Comparison of ENCODE assay signal across 19 cellular contexts in the genomic region with DNA sequence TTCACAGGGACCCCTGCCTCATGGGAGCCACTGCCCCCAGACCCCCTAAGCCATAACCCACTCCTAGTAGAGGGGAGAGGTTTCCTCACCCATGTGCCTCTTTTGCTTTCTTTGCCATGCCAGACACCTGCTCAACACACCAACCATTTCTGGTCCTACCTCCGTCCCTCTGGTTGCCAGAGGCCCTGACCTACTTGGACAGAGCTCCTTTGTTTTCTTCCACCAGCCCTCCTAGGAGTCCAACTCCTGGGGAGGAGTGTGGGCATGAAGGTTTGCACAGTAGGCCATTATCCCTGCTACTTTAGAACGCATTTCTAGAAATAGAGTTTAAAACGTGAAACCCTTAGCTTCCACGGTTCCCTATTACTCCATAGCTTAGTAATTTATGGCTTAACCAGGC.
DNase-seq lines count a peak whose midpoint lies in the region; ATAC-seq and TF ChIP-seq lines count a peak whose summit lies in the region.
"Had no signal": no experiment of that assay in that cellular context is flagged by ENCODE, and none has a peak within 500 bp of the region (broad histone marks: within the 10 kb centered on the region; RNA-seq: fewer than 3 reads in every experiment).

No MANE protein-coding gene starts in this region.

- in situ Hi-C loops in G401 (cut with HindIII; ENCODE audit: low sequenced_read_pairs): no loop called here

- ATAC-seq in left lung: no peak
- ATAC-seq: CD8-positive, alpha-beta T cell; HCT116 had no signal

- H3K27ac ChIP-seq in left lung: no peak overlapping the region
- H3K27ac ChIP-seq: BLaER1 treated with 17β-estradiol and CSF1 and Interleukin-3, amounts not matched to agents 10 nM and 100 nM had no signal

- H3K27ac Mint-ChIP-seq in neural crest cell (ENCODE audit: unreplicated experiment): peak overlapping the region; percentile 61
- H3K27ac Mint-ChIP-seq: B cell; CD8-positive, alpha-beta T cell; HFFc6; IgD-negative memory B cell had no signal

- H3K36me3 Mint-ChIP-seq in neural crest cell (ENCODE audit: low read depth): no peaks in the 10 kb centered on the region
- H3K36me3 Mint-ChIP-seq: CD8-positive, alpha-beta T cell; IgD-negative memory B cell had no signal

- no peaks in the 10 kb centered on the region for H3K36me3 ChIP-seq in left lung
- H3K36me3 ChIP-seq: BLaER1 treated with 17β-estradiol and CSF1 and Interleukin-3, amounts not matched to agents 10 nM and 100 nM had no signal

- peaks cover 4% of the 10 kb centered on the region for H3K4me1 Mint-ChIP-seq in neural crest cell
- H3K4me1 Mint-ChIP-seq: B cell, IgD-negative memory B cell had no signal

- H3K4me3 Mint-ChIP-seq in neural crest cell: no peak overlapping the region
- H3K4me3 Mint-ChIP-seq: B cell; CD8-positive, alpha-beta T cell; HFFc6; IgD-negative memory B cell had no signal

- no peaks in the 10 kb centered on the region for H3K9me3 Mint-ChIP-seq in neural crest cell
- H3K9me3 Mint-ChIP-seq: CD8-positive, alpha-beta T cell; IgD-negative memory B cell had no signal

- intact Hi-C loops in left lung (cut with DNase I): no loop called here

- H3K4me3 ChIP-seq in left lung: no peak overlapping the region
- H3K4me3 ChIP-seq: BLaER1 treated with 17β-estradiol and CSF1 and Interleukin-3, amounts not matched to agents 10 nM and 100 nM had no signal

- H3K9me3 ChIP-seq in left lung: no peaks in the 10 kb centered on the region
- H3K9me3 ChIP-seq: BLaER1 treated with 17β-estradiol and CSF1 and Interleukin-3, amounts not matched to agents 10 nM and 100 nM had no signal

- peak; percentile 69 for DNase-seq in G401 (ENCODE audit: low spot score)
- DNase-seq in cerebellar cortex (ENCODE audit: low spot score): peak; percentile 62
- no peak for DNase-seq in neural crest cell (ENCODE audit: low read depth, low spot score)
- DNase-seq in activated CD4-positive, CD25-positive, alpha-beta regulatory T cell treated with anti-CD3 and anti-CD28 coated beads, Interleukin-2, amount 50 U/mL, for 72 hours: no peak
- DNase-seq in HuH-7 (ENCODE audit: low spot score): no peak
- no peak for DNase-seq in left lung
- DNase-seq: CD8-positive, alpha-beta T cell; COR-L47; DMS 273 treated with DMSO at 0.1 percent for 48 hours; DMS53; DND-41; EL; GOT3; H7; HFFc6 had no signal

- no peaks in the 10 kb centered on the region for H3K4me1 ChIP-seq in left lung

- no peaks in the 10 kb centered on the region for H3K27me3 Mint-ChIP-seq in neural crest cell (ENCODE audit: low read depth)
- H3K27me3 Mint-ChIP-seq: B cell had no signal

- TF ChIP-seq CTCF in neural crest cell (conservative IDR thresholded peaks at IDR 0.05) (no peak), left lung (IDR thresholded peaks at IDR 0.05) (no peak)

- H3K27me3 ChIP-seq in left lung: no peaks in the 10 kb centered on the region
- H3K27me3 ChIP-seq: BLaER1 treated with 17β-estradiol and CSF1 and Interleukin-3, amounts not matched to agents 10 nM and 100 nM had no signal

Comparison
In these comparisons a context has a peak if more than half of its experiments do, and no peak if none do; other contexts are left out.
1. DNase-seq: peak in G401 (single experiment) and cerebellar cortex (single experiment); none in neural crest cell (single experiment), activated CD4-positive, CD25-positive, alpha-beta regulatory T cell treated with anti-CD3 and anti-CD28 coated beads, Interleukin-2, amount 50 U/mL, for 72 hours (single experiment), HuH-7 (single experiment) and left lung (0 of 2).